Comparison of ENCODE assay signal across 8 cellular contexts in the genomic region with DNA sequence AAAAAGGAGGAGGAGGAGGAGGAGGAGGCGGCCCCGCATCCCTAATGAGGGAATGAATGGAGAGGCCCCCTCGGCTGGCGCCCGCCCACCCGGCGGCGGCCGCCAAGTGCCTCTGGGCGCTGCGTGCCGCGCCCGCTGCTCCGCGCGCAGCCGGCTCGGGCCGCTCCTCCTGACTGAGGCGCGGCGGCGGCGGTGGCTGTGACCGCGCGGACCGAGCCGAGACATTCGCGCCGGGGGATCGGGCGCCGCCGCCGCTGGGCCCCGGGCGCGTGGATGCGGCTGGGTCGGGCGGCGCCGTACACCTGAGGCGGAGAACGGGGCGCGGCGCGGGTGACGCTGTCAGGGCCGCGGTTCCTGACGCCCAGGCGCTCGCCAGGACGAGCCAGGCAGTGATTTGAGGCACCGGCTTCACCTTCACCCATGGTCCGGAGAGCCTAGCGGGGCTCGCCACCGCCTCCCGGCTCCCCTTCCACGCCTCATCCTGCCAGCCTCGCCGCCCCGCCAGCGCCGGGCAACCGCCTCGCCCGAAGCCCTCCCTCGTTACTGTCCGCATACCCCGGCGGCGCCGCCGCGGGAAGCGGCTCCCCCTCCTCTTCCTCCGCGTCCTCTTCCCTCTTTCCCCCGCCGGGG. TPM values are rescaled to one million over a fixed set of nuclear protein-coding genes. Genes with fewer than 3 reads are reported as not detected.
DNase-seq lines count a peak whose midpoint lies in the region; ATAC-seq lines count a peak whose summit lies in the region.

A gene (plus strand): TSS at position 88 of the 630 bp plus-strand sequence. CDS start 687 bp downstream, outside the sequence.

- ATAC-seq in HG02610 (IDR thresholded peaks at IDR 0.05; ENCODE audit: unreplicated experiment) (peak; percentile 65), Right ventricle myocardium superior (ENCODE audit: poor library complexity) (peak; percentile 91)

- no peak within 1 kb of the TSS for H3K27ac Mint-ChIP-seq in activated naive CD8-positive, alpha-beta T cell treated with anti-CD3 and anti-CD28 coated beads for 36 hours

- intact Hi-C loops in Right ventricle myocardium superior (cut with DNase I) = loop anchor here (10.0 kb wide), 1 partner anchor 233 kb away; no protein-coding TSS in a partner anchor

- H3K9me3 Mint-ChIP-seq in activated naive CD8-positive, alpha-beta T cell treated with anti-CD3 and anti-CD28 coated beads for 36 hours = no peaks in the 10 kb centered on the region

- peak within 1 kb of the TSS; percentile 76 for H3K4me3 Mint-ChIP-seq in activated naive CD8-positive, alpha-beta T cell treated with anti-CD3 and anti-CD28 coated beads for 36 hours

- H3K27me3 Mint-ChIP-seq in activated naive CD8-positive, alpha-beta T cell treated with anti-CD3 and anti-CD28 coated beads for 36 hours = peaks cover 74% of the 10 kb centered on the region

- peak; percentile 40 for DNase-seq in stimulated activated CD4-positive, alpha-beta T cell treated with anti-CD3 and anti-CD28 coated beads, Interleukin-15, amount 100 ng/mL, for 24 hours
- no peak for DNase-seq in stimulated activated CD4-positive, alpha-beta T cell treated with anti-CD3 and anti-CD28 coated beads, Interleukin-4, amount 100 ng/mL, for 24 hours
- DNase-seq in NCI-H2171 treated with DMSO at 0.1 percent for 48 hours (lab: John Stamatoyannopoulos, UW) (peak; percentile 71), Right ventricle myocardium superior (peak; percentile 89), occipital lobe (lab: John Stamatoyannopoulos, UW) (peak; percentile 62), activated gamma-delta T cell treated with Interleukin-2 at 50 U/mL for 16 hours (no peak)
- DNase-seq in activated naive CD8-positive, alpha-beta T cell treated with anti-CD3 and anti-CD28 coated beads for 36 hours = peak; percentile 29

- peaks cover 2% of the 10 kb centered on the region for H3K36me3 Mint-ChIP-seq in activated naive CD8-positive, alpha-beta T cell treated with anti-CD3 and anti-CD28 coated beads for 36 hours

- peaks cover 15% of the 10 kb centered on the region for H3K4me1 Mint-ChIP-seq in activated naive CD8-positive, alpha-beta T cell treated with anti-CD3 and anti-CD28 coated beads for 36 hours

RNA-seq across cellular contexts. Expression of the gene that starts here (rescaled TPM):
- total RNA-seq in activated naive CD8-positive, alpha-beta T cell treated with anti-CD3 and anti-CD28 coated beads for 36 hours = not detected
- total RNA-seq in Right ventricle myocardium superior = 13.7 TPM
- 77.7 TPM for total RNA-seq in occipital lobe

Comparison
In these comparisons a context has a peak if more than half of its experiments do, and no peak if none do; other contexts are left out.
1. RNA of the gene that starts here (total RNA-seq): 77.7 TPM in occipital lobe (single experiment) and 13.7 TPM in Right ventricle myocardium superior (single experiment); not detected in activated naive CD8-positive, alpha-beta T cell treated with anti-CD3 and anti-CD28 coated beads for 36 hours; every median in the first group is over 10 times any median in the second.
2. DNase-seq: peak in stimulated activated CD4-positive, alpha-beta T cell treated with anti-CD3 and anti-CD28 coated beads, Interleukin-15, amount 100 ng/mL, for 24 hours (single experiment), NCI-H2171 treated with DMSO at 0.1 percent for 48 hours (single experiment), Right ventricle myocardium superior (single experiment) and occipital lobe (single experiment); none in stimulated activated CD4-positive, alpha-beta T cell treated with anti-CD3 and anti-CD28 coated beads, Interleukin-4, amount 100 ng/mL, for 24 hours (single experiment) and activated gamma-delta T cell treated with Interleukin-2 at 50 U/mL for 16 hours (single experiment).
3. Peak in DNase-seq in activated naive CD8-positive, alpha-beta T cell treated with anti-CD3 and anti-CD28 coated beads for 36 hours; RNA of the gene not detected or under 1 TPM.